ENCODE assay signal across 8 cellular contexts in the genomic region with DNA sequence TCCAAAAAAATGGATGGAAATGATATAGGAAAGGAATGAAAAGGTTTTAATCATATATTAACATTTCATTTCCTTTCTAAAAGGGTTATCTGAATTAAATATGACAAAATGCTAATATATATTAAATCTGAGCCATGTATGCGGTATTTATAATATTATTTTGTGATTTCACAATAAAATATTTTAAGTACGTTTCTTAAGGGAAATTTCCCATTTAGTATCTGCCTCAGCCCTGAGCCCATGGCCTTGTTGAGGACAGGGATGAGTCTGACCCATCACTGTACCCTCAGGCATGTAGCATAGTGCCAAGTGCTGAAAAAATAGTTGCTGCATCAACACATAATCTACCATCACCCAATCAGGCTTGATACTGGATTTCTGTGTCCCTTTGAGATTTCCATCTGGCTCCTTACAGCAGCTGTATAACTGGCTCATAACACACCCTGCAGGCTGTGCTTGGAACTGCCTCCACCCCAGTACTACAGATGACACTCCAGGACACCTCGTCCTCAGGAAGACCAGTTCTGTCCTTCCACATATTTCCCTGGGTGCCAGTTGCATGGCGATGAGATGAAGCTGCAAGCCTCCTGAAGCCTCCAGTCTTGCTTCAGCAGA. TPM values are rescaled to one million over a fixed set of nuclear protein-coding genes. Genes with fewer than 3 reads are reported as not detected.
DNase-seq lines count a peak whose midpoint lies in the region; ATAC-seq and TF ChIP-seq lines count a peak whose summit lies in the region.

No MANE protein-coding gene starts in this region.

- H3K27me3 ChIP-seq in foreskin keratinocyte = no peaks in the 10 kb centered on the region
- H3K27me3 ChIP-seq in upper lobe of right lung = no peaks in the 10 kb centered on the region
- no peaks in the 10 kb centered on the region for H3K27me3 ChIP-seq in ascending aorta

- H3K9me3 ChIP-seq in upper lobe of right lung = no peaks in the 10 kb centered on the region
- no peaks in the 10 kb centered on the region for H3K9me3 ChIP-seq in ascending aorta

- TF ChIP-seq CTCF in foreskin keratinocyte (conservative IDR thresholded peaks at IDR 0.05) (peak; percentile 59), upper lobe of right lung (IDR thresholded peaks at IDR 0.05) (peak; percentile 42), ascending aorta (IDR thresholded peaks at IDR 0.05) (no peak)

- DNase-seq in NCI-H82 (lab: John Stamatoyannopoulos, UW) = peak; percentile 58
- DNase-seq in NCI-H82 treated with DMSO at 0.1 percent for 48 hours (lab: John Stamatoyannopoulos, UW; ENCODE audit: unreplicated experiment) = no peak
- peak; percentile 58 for DNase-seq in RPMI7951 (ENCODE audit: low read depth)
- DNase-seq in foreskin keratinocyte = no peak
- no peak for DNase-seq in upper lobe of right lung
- DNase-seq in cerebellum (ENCODE audit: low spot score) = no peak
- no peak for DNase-seq in ascending aorta (ENCODE audit: low spot score in 2 of 2)

- H3K4me1 ChIP-seq in foreskin keratinocyte = peaks cover 15% of the 10 kb centered on the region
- H3K4me1 ChIP-seq in upper lobe of right lung = peaks cover 3% of the 10 kb centered on the region
- H3K4me1 ChIP-seq in ascending aorta = no peaks in the 10 kb centered on the region

- intact Hi-C loops in upper lobe of right lung (cut with DNase I) (no loop called here), ascending aorta (cut with DNase I) (no loop called here)

- H3K4me3 ChIP-seq in upper lobe of right lung = no peak overlapping the region
- no peak overlapping the region for H3K4me3 ChIP-seq in ascending aorta

- H3K36me3 ChIP-seq in upper lobe of right lung = peaks cover 55% of the 10 kb centered on the region
- peaks cover 19 to 48% of the 10 kb centered on the region in 2 donors for H3K36me3 ChIP-seq in ascending aorta

- ATAC-seq in HG02571 (IDR thresholded peaks at IDR 0.05; ENCODE audit: unreplicated experiment) (peak; percentile 63), foreskin keratinocyte (peak; percentile 83), upper lobe of right lung (peak; percentile 66)

- H3K27ac ChIP-seq in foreskin keratinocyte (no peak overlapping the region), upper lobe of right lung (no peak overlapping the region), ascending aorta (no peak overlapping the region)

RNA-seq across cellular contexts. Expression of a gene that starts 59.4 kb away (rescaled TPM):
- 0.39 and 0.84 TPM in 2 replicates for total RNA-seq in RPMI7951 (2014; rRNA removed; shearing (Covaris generic))
- total RNA-seq in foreskin keratinocyte = 3.5 and 4.0 TPM in 2 replicates
- polyA plus RNA-seq in foreskin keratinocyte = 0.32 and 0.36 TPM in 2 replicates
- 1.5 TPM for total RNA-seq in upper lobe of right lung
- 1.5 TPM for total RNA-seq in cerebellum
- total RNA-seq in ascending aorta = 0.21 TPM

Comparison
In these comparisons a context has a peak if more than half of its experiments do, and no peak if none do; other contexts are left out.
1. DNase-seq: peak in NCI-H82 (single experiment) and RPMI7951 (single experiment); none in NCI-H82 treated with DMSO at 0.1 percent for 48 hours (single experiment), foreskin keratinocyte (0 of 2), upper lobe of right lung (single experiment), cerebellum (single experiment) and ascending aorta (0 of 2).
2. CTCF ChIP-seq: peak in foreskin keratinocyte (single experiment) and upper lobe of right lung (single experiment); none in ascending aorta (0 of 3).
3. Peak in every context shown above with its lines, with median percentiles within 50 percentile points of each other: ATAC-seq.